ENCODE assay signal across 8 cellular contexts in the genomic region with DNA sequence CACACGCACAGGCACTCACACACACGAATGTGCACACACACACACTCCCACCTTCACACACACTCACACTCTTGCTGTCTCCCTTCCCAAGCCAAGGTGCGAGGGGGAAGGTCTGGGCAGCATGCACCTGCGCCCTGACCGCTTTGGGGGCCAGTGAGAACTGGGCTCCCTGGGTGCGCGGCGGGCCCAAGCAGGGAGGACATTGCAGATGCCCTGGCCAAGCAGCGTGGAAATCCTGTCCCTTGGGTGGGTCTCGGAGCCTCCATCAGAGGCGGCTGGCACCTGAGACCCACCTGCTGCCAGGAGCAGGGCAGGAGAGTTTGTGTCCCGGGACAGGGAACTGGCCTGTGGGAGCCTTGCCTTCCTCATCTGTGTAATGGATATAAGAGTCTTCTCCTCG. TPM values are rescaled to one million over a fixed set of nuclear protein-coding genes. Genes with fewer than 3 reads are reported as not detected.
DNase-seq lines count a peak whose midpoint lies in the region; ATAC-seq, FAIRE-seq and TF ChIP-seq lines count a peak whose summit lies in the region.
"Had no signal": no experiment of that assay in that cellular context is flagged by ENCODE, and none has a peak within 500 bp of the region (broad histone marks: within the 10 kb centered on the region; RNA-seq: fewer than 3 reads in every experiment).

No MANE protein-coding gene starts in this region.

- H3K27me3 ChIP-seq in right atrium auricular region = no peaks in the 10 kb centered on the region

- H3K4me3 Mint-ChIP-seq in activated T-helper 17 cell treated with anti-CD3 and anti-CD28 coated beads, Interleukin-2, amount 50 U/mL, for 72 hours = peak overlapping the region; percentile 27
- H3K4me3 Mint-ChIP-seq in stimulated activated effector memory CD8-positive, alpha-beta T cell treated with anti-CD3 and anti-CD28 coated beads, Interleukin-12 subunit alpha, Interleukin-12 subunit beta, amount 100 ng/mL, for 72 hours = peak overlapping the region; percentile 80

- H3K36me3 Mint-ChIP-seq in activated T-helper 17 cell treated with anti-CD3 and anti-CD28 coated beads, Interleukin-2, amount 50 U/mL, for 72 hours (ENCODE audit: low read depth) = peaks cover 11% of the 10 kb centered on the region
- H3K36me3 Mint-ChIP-seq in stimulated activated effector memory CD8-positive, alpha-beta T cell treated with anti-CD3 and anti-CD28 coated beads, Interleukin-12 subunit alpha, Interleukin-12 subunit beta, amount 100 ng/mL, for 72 hours = peaks cover 60% of the 10 kb centered on the region

- no peaks in the 10 kb centered on the region for H3K36me3 ChIP-seq in right atrium auricular region

- H3K27ac Mint-ChIP-seq in activated T-helper 17 cell treated with anti-CD3 and anti-CD28 coated beads, Interleukin-2, amount 50 U/mL, for 72 hours = peak overlapping the region; percentile 38
- H3K27ac Mint-ChIP-seq in stimulated activated effector memory CD8-positive, alpha-beta T cell treated with anti-CD3 and anti-CD28 coated beads, Interleukin-12 subunit alpha, Interleukin-12 subunit beta, amount 100 ng/mL, for 72 hours = peak overlapping the region; percentile 95

- no peak for ATAC-seq in activated T-helper 17 cell treated with anti-CD3 and anti-CD28 coated beads, Interleukin-2, amount 50 U/mL, for 72 hours (replicated peaks)
- ATAC-seq in stimulated activated effector memory CD8-positive, alpha-beta T cell treated with anti-CD3 and anti-CD28 coated beads, Interleukin-12 subunit alpha, Interleukin-12 subunit beta, amount 100 ng/mL, for 72 hours = no peak
- ATAC-seq in HG03280 (IDR thresholded peaks at IDR 0.05; ENCODE audit: unreplicated experiment) = no peak

- H3K27me3 Mint-ChIP-seq in activated T-helper 17 cell treated with anti-CD3 and anti-CD28 coated beads, Interleukin-2, amount 50 U/mL, for 72 hours = no peaks in the 10 kb centered on the region

- DNase-seq in GM12892 (ENCODE audit: insufficient read length) (no peak), right atrium auricular region (ENCODE audit: low spot score) (no peak), NCI-H1417 (lab: John Stamatoyannopoulos, UW) (no peak), HuH-7.5 (ENCODE audit: low spot score) (no peak)
- DNase-seq in stimulated activated effector memory CD8-positive, alpha-beta T cell treated with anti-CD3 and anti-CD28 coated beads, Interleukin-12 subunit alpha, Interleukin-12 subunit beta, amount 100 ng/mL, for 72 hours (ENCODE audit: low spot score in 2 of 2) = no peak
- DNase-seq: SHP77 treated with DMSO at 0.1 percent for 48 hours had no signal

- H3K9me3 Mint-ChIP-seq in activated T-helper 17 cell treated with anti-CD3 and anti-CD28 coated beads, Interleukin-2, amount 50 U/mL, for 72 hours = no peaks in the 10 kb centered on the region
- H3K9me3 Mint-ChIP-seq in stimulated activated effector memory CD8-positive, alpha-beta T cell treated with anti-CD3 and anti-CD28 coated beads, Interleukin-12 subunit alpha, Interleukin-12 subunit beta, amount 100 ng/mL, for 72 hours = no peaks in the 10 kb centered on the region

- no peak for TF ChIP-seq POLR2A in GM12892 (IDR thresholded peaks at IDR 0.05; ENCODE audit: low read depth, low read length)

- no peak for TF ChIP-seq CTCF in right atrium auricular region (IDR thresholded peaks at IDR 0.05)

- peaks cover under 1% of the 10 kb centered on the region for H3K4me1 Mint-ChIP-seq in activated T-helper 17 cell treated with anti-CD3 and anti-CD28 coated beads, Interleukin-2, amount 50 U/mL, for 72 hours
- peaks cover 68% of the 10 kb centered on the region for H3K4me1 Mint-ChIP-seq in stimulated activated effector memory CD8-positive, alpha-beta T cell treated with anti-CD3 and anti-CD28 coated beads, Interleukin-12 subunit alpha, Interleukin-12 subunit beta, amount 100 ng/mL, for 72 hours

- FAIRE-seq in GM12892 (lab: Jason Lieb, UNC) = peak; percentile 78

- H3K27ac ChIP-seq in right atrium auricular region = peak overlapping the region; percentile 100

- H3K9me3 ChIP-seq in right atrium auricular region = no peaks in the 10 kb centered on the region

- peak overlapping the region; percentile 11 to 100 for H3K4me3 ChIP-seq in right atrium auricular region

- H3K4me1 ChIP-seq in right atrium auricular region = peaks cover 0 to 88% of the 10 kb centered on the region in 2 donors

RNA-seq across cellular contexts. Expression of gene CD81, which starts 3.3 kb away (rescaled TPM):
- 121 TPM for polyA plus RNA-seq in GM12892 (2012; ENCODE audit: missing spikeins)
- 100 to 1,000 TPM; 147 to 170 TPM for total RNA-seq in activated T-helper 17 cell treated with anti-CD3 and anti-CD28 coated beads, Interleukin-2, amount 50 U/mL, for 72 hours
- 100 to 1,000 TPM; 433 to 528 TPM for total RNA-seq in right atrium auricular region

RNA-seq across cellular contexts. Expression of gene TSSC4, which starts 20.2 kb away (rescaled TPM):
- polyA plus RNA-seq in GM12892 (2012; ENCODE audit: missing spikeins) = 10.4 TPM
- 10 to 100 TPM; 19.7 to 58.7 TPM for total RNA-seq in activated T-helper 17 cell treated with anti-CD3 and anti-CD28 coated beads, Interleukin-2, amount 50 U/mL, for 72 hours
- total RNA-seq in right atrium auricular region = 10 to 100 TPM; 26.7 to 40.3 TPM
